In genomic region chr5:98773214-98773463, GRCh38 we compare ENCODE assay signal across 7 cellular contexts. TPM values are rescaled to one million over a fixed set of nuclear protein-coding genes. Genes with fewer than 3 reads are reported as not detected.
DNase-seq lines count a peak whose midpoint lies in the region; TF ChIP-seq lines count a peak whose summit lies in the region.

No MANE protein-coding gene starts in this region.

- peaks cover 41% of the 10 kb centered on the region for H3K27me3 Mint-ChIP-seq in HFFc6 (ENCODE audit: insufficient read depth)
- H3K27me3 Mint-ChIP-seq in activated CD4-positive, alpha-beta memory T cell treated with anti-CD3 and anti-CD28 coated beads, Interleukin-2, amount 10 ng/mL, durations not matched to agents 7 days and 5 days = peaks cover 62% of the 10 kb centered on the region

- peak overlapping the region; percentile 61 for H3K4me3 ChIP-seq in iPS-15b (ENCODE audit: low read depth, low read length)
- peak overlapping the region; percentile 61 to 95 (median 81) for H3K4me3 ChIP-seq in spleen

- CTCF ChIA-PET in activated CD4-positive, alpha-beta memory T cell treated with anti-CD3 and anti-CD28 coated beads, Interleukin-2, amount 10 ng/mL, durations not matched to agents 7 days and 5 days (lab: Charles Lee) = no interaction called here

- peaks cover 31% of the 10 kb centered on the region for H3K4me1 Mint-ChIP-seq in HFFc6 (ENCODE audit: low read depth)
- H3K4me1 Mint-ChIP-seq in activated CD4-positive, alpha-beta memory T cell treated with anti-CD3 and anti-CD28 coated beads, Interleukin-2, amount 10 ng/mL, durations not matched to agents 7 days and 5 days = peaks cover 52% of the 10 kb centered on the region

- H3K36me3 Mint-ChIP-seq in HFFc6 (ENCODE audit: low read depth) = peaks cover 75% of the 10 kb centered on the region
- no peaks in the 10 kb centered on the region for H3K36me3 Mint-ChIP-seq in activated CD4-positive, alpha-beta memory T cell treated with anti-CD3 and anti-CD28 coated beads, Interleukin-2, amount 10 ng/mL, durations not matched to agents 7 days and 5 days (ENCODE audit: low read depth)

- DNase-seq in HFFc6 (no peak), spleen (no peak), NCI-H2171 (lab: John Stamatoyannopoulos, UW) (no peak), AG08396 (ENCODE audit: low spot score) (no peak), NCI-H1105 treated with DMSO at 0.1 percent for 48 hours (lab: John Stamatoyannopoulos, UW) (no peak)
- DNase-seq in activated CD4-positive, alpha-beta memory T cell treated with anti-CD3 and anti-CD28 coated beads, Interleukin-2, amount 10 ng/mL, durations not matched to agents 7 days and 5 days = no peak

- intact Hi-C loops in spleen (cut with DNase I; ENCODE audit: low total_unique reads) = no loop called here

- no peak overlapping the region for H3K9ac ChIP-seq in iPS-15b (ENCODE audit: low read depth, low read length)

- H3K4me1 ChIP-seq in iPS-15b (ENCODE audit: control insufficient read depth, insufficient read depth, low read length) = peaks cover 11% of the 10 kb centered on the region
- peaks cover 27 to 88% (median 74%) of the 10 kb centered on the region in 6 donors for H3K4me1 ChIP-seq in spleen

- peak overlapping the region; percentile 99 for H3K27ac Mint-ChIP-seq in HFFc6
- peak overlapping the region; percentile 44 for H3K27ac Mint-ChIP-seq in activated CD4-positive, alpha-beta memory T cell treated with anti-CD3 and anti-CD28 coated beads, Interleukin-2, amount 10 ng/mL, durations not matched to agents 7 days and 5 days

- H3K4me3 Mint-ChIP-seq in HFFc6 = peak overlapping the region; percentile 100
- peak overlapping the region; percentile 80 for H3K4me3 Mint-ChIP-seq in activated CD4-positive, alpha-beta memory T cell treated with anti-CD3 and anti-CD28 coated beads, Interleukin-2, amount 10 ng/mL, durations not matched to agents 7 days and 5 days

- H3K27ac ChIP-seq in spleen = peak overlapping the region; percentile 59 to 95 (median 92)

- H3K27me3 ChIP-seq in iPS-15b (ENCODE audit: control insufficient read depth, insufficient read depth, low read length) (peaks cover 28% of the 10 kb centered on the region), spleen (replicated peaks in 1 of 7) (peaks cover 0 to 84% (median 12%) of the 10 kb centered on the region in 7 donors)

- TF ChIP-seq CTCF in HFFc6 (IDR thresholded peaks at IDR 0.05) = no peak
- no peak for TF ChIP-seq CTCF in spleen (IDR thresholded peaks at IDR 0.05 in 8 of 11, conservative IDR thresholded peaks at IDR 0.05 in 3 of 11)

- POLR2A ChIA-PET in activated CD4-positive, alpha-beta memory T cell treated with anti-CD3 and anti-CD28 coated beads, Interleukin-2, amount 10 ng/mL, durations not matched to agents 7 days and 5 days (lab: Charles Lee) = interaction anchor here (2.6 kb wide), 1 partner anchor 156 kb away, joined by 11 read pairs; the partner anchor contains the start of gene CHD1

- 0 to 1% (median 1%) methylated on average over 15 to 16 of the region's 16 CpGs for WGBS in spleen, 5 donors

- no peaks in the 10 kb centered on the region for H3K9me3 ChIP-seq in iPS-15b (ENCODE audit: control insufficient read depth, insufficient read depth, low read length)
- H3K9me3 ChIP-seq in spleen = no peaks in the 10 kb centered on the region

- TF ChIP-seq POLR2A in spleen (IDR thresholded peaks at IDR 0.05) = no peak

- peaks cover 33% of the 10 kb centered on the region for H3K9me3 Mint-ChIP-seq in HFFc6
- H3K9me3 Mint-ChIP-seq in activated CD4-positive, alpha-beta memory T cell treated with anti-CD3 and anti-CD28 coated beads, Interleukin-2, amount 10 ng/mL, durations not matched to agents 7 days and 5 days = no peaks in the 10 kb centered on the region

- no peaks in the 10 kb centered on the region for H3K36me3 ChIP-seq in iPS-15b (ENCODE audit: control insufficient read depth, insufficient read depth, low read length)
- no peaks in the 10 kb centered on the region for H3K36me3 ChIP-seq in spleen

RNA-seq across cellular contexts. Expression of gene RGMB, which starts 0.3 kb away (rescaled TPM):
- total RNA-seq in HFFc6 (2021; fragmentation: NEBNext Ultra II Directional; extraction: Animal tissue kit (Norgen Biotek cat#: 25700)) = 100 to 1,000 TPM; 219 to 288 (median 235) TPM
- total RNA-seq in activated CD4-positive, alpha-beta memory T cell treated with anti-CD3 and anti-CD28 coated beads, Interleukin-2, amount 10 ng/mL, durations not matched to agents 7 days and 5 days = under 1 TPM; 0.60 to 0.65 TPM
- total RNA-seq in spleen = 10 to 100 TPM; 12.0 to 22.9 (median 16.0) TPM
- polyA plus RNA-seq in spleen = 1 to 10 TPM; 2.1 to 3.8 (median 2.9) TPM

Comparison
In these comparisons a context has a peak if more than half of its experiments do, and no peak if none do; other contexts are left out.
1. RNA of gene RGMB, which starts 0.3 kb away (total RNA-seq): 219 to 288 TPM in HFFc6; 12.0 to 22.9 TPM in spleen and 0.60 to 0.65 TPM in activated CD4-positive, alpha-beta memory T cell treated with anti-CD3 and anti-CD28 coated beads, Interleukin-2, amount 10 ng/mL, durations not matched to agents 7 days and 5 days; every median in the first group is over 4 times any median in the second.